ENCODE assay signal across 1 cellular context in genomic region chr4:27007507-27007906, GRCh38.
TF ChIP-seq lines count a peak whose summit lies in the region.

No MANE protein-coding gene starts in this region.

TF ChIP-seq in SK-N-SH, 30 proteins besides CTCF, POLR2A, EP300 and RAD21 (continued from another document):
- TF ChIP-seq MAX (IDR thresholded peaks at IDR 0.05; ENCODE audit: low read depth) (no peak), NFIC (IDR thresholded peaks at IDR 0.05; ENCODE audit: borderline replicate concordance) (no peak), FOSL2 (IDR thresholded peaks at IDR 0.05; ENCODE audit: borderline replicate concordance, low read depth) (no peak), RCOR1 (IDR thresholded peaks at IDR 0.05; ENCODE audit: low read length) (no peak), IRF3 (IDR thresholded peaks at IDR 0.05; ENCODE audit: low read depth, low read length) (no peak), RXRA (IDR thresholded peaks at IDR 0.05; ENCODE audit: borderline replicate concordance, low read depth) (no peak), POLR2AphosphoS5 (IDR thresholded peaks at IDR 0.05; ENCODE audit: low read depth, low read length) (no peak), ZBTB33 (IDR thresholded peaks at IDR 0.05; ENCODE audit: borderline replicate concordance, low read depth) (no peak), ELF1 (IDR thresholded peaks at IDR 0.05) (no peak)
